6 cellular contexts compared by ENCODE assay signal in the genomic region with DNA sequence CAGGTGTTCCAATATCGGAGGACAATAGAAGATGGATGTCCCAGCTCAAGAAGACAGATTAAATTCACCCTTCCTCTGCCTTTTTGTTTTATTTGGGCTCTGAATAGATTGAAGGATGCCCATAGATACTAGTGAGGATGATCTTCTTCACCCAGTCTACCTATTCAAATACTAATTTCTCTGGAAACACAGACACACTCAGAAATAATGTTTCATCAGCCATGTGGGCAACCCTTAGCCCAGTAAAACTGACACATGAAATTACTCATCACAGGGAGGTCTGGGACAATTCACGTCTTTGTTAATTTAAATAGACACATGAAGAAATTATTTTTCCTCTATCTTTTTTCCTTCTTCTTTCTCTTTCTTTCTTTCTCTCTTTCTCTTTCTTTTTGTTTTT. TPM values are rescaled to one million over a fixed set of nuclear protein-coding genes. Genes with fewer than 3 reads are reported as not detected.
"Had no signal": no experiment of that assay in that cellular context is flagged by ENCODE, and none has a peak within 500 bp of the region (broad histone marks: within the 10 kb centered on the region; RNA-seq: fewer than 3 reads in every experiment).

No MANE protein-coding gene starts in this region.

RNA-seq across cellular contexts. Expression of gene SFTPD, which starts 33.1 kb away (rescaled TPM):
- total RNA-seq: GM23248, H4, HepG2, HFFc6, HT1080 had no signal
- polyA plus RNA-seq: HepG2, IgD-negative memory B cell had no signal
